Comparison of ENCODE assay signal across 23 cellular contexts in genomic region chr1:244614879-244615278, GRCh38. TPM values are rescaled to one million over a fixed set of nuclear protein-coding genes. Genes with fewer than 3 reads are reported as not detected.
A peak's percentile ranks its signal among the peaks of the same experiment; 100 is the strongest.
DNase-seq lines count a peak whose midpoint lies in the region; ATAC-seq and TF ChIP-seq lines count a peak whose summit lies in the region.
"Had no signal": no experiment of that assay in that cellular context is flagged by ENCODE, and none has a peak within 500 bp of the region (broad histone marks: within the 10 kb centered on the region; RNA-seq: fewer than 3 reads in every experiment).

No MANE protein-coding gene starts in this region.

- intact Hi-C loops in naive thymus-derived CD4-positive, alpha-beta T cell (cut with micrococcal nuclease): no loop called here
- intact Hi-C loops in left lung (cut with DNase I): no loop called here

- H4K20me1 ChIP-seq in neural progenitor cell (ENCODE audit: low read depth): no peaks in the 10 kb centered on the region

- CTCF ChIA-PET in WTC11 (lab: Charles Lee): interaction anchor here (1.0 to 1.6 kb wide), 3 partner anchors 11 to 182 kb away, joined by 3 to 9 read pairs (median 4); no protein-coding TSS in a partner anchor
- CTCF ChIA-PET in naive thymus-derived CD4-positive, alpha-beta T cell (lab: Charles Lee): interaction anchor here (0.6 kb wide), 1 partner anchor 187 kb away, joined by 3 read pairs; no protein-coding TSS in a partner anchor

- TF ChIP-seq CTCF in AG10803 (conservative IDR thresholded peaks at IDR 0.05; ENCODE audit: low read length): no peak
- no peak for TF ChIP-seq CTCF in WTC11 (IDR thresholded peaks at IDR 0.05)
- TF ChIP-seq CTCF in neural progenitor cell (IDR thresholded peaks at IDR 0.05): no peak
- TF ChIP-seq CTCF in left lung (IDR thresholded peaks at IDR 0.05): no peak

- H3K4me1 Mint-ChIP-seq in WTC11: peaks cover 17% of the 10 kb centered on the region
- H3K4me1 Mint-ChIP-seq in neural progenitor cell: peaks cover 16% of the 10 kb centered on the region
- no peaks in the 10 kb centered on the region for H3K4me1 Mint-ChIP-seq in naive thymus-derived CD4-positive, alpha-beta T cell

- H3K4me3 Mint-ChIP-seq in WTC11 (no peak overlapping the region), neural progenitor cell (no peak overlapping the region)
- no peak overlapping the region for H3K4me3 Mint-ChIP-seq in naive thymus-derived CD4-positive, alpha-beta T cell

- H3K9ac ChIP-seq in iPS-18a (ENCODE audit: low read length) (no peak overlapping the region), neural progenitor cell (no peak overlapping the region)
- H3K9ac ChIP-seq: GM23248 had no signal

- H3K9me3 ChIP-seq in iPS-18a (ENCODE audit: control insufficient read depth, low read depth, low read length): no peaks in the 10 kb centered on the region
- H3K9me3 ChIP-seq in neural progenitor cell (ENCODE audit: low read depth): no peaks in the 10 kb centered on the region
- no peaks in the 10 kb centered on the region for H3K9me3 ChIP-seq in naive thymus-derived CD4-positive, alpha-beta T cell (ENCODE audit: control insufficient read depth in 2 of 3, low read length in 3 of 3)
- H3K9me3 ChIP-seq in left lung: no peaks in the 10 kb centered on the region
- H3K9me3 ChIP-seq: MG63, Peyer's patch had no signal

- DNase-seq in AG10803 (ENCODE audit: low read depth) (peak; percentile 12), WTC11 (ENCODE audit: low spot score) (no peak), neural progenitor cell (ENCODE audit: low spot score) (peak; percentile 17), left lung (no peak), H7 (no peak)
- no peak for DNase-seq in naive thymus-derived CD4-positive, alpha-beta T cell
- DNase-seq: 8988T, ACHN, DMS153, DND-41, IMR-90, KG1, NCI-H1694, NCI-H2171, NCI-H226, NCI-H510A, Peyer's patch, SHP77 treated with DMSO at 0.1 percent for 48 hours had no signal

- H3K27ac ChIP-seq in iPS-18a (ENCODE audit: low read length) (no peak overlapping the region), neural progenitor cell (no peak overlapping the region), left lung (peak overlapping the region in 1 of 2 donors; percentile 58)
- no peak overlapping the region for H3K27ac ChIP-seq in naive thymus-derived CD4-positive, alpha-beta T cell (ENCODE audit: low read depth, low read length)
- H3K27ac ChIP-seq: GM23248, Peyer's patch had no signal

- H3F3A ChIP-seq in neural progenitor cell (ENCODE audit: low read depth): no peaks in the 10 kb centered on the region

- peaks cover 9% of the 10 kb centered on the region for H3K4me1 ChIP-seq in iPS-18a (ENCODE audit: control insufficient read depth, low read depth, low read length)
- peaks cover 7% of the 10 kb centered on the region for H3K4me1 ChIP-seq in neural progenitor cell
- no peaks in the 10 kb centered on the region for H3K4me1 ChIP-seq in naive thymus-derived CD4-positive, alpha-beta T cell (ENCODE audit: control insufficient read depth in 2 of 2, insufficient read depth in 2 of 2, low read length in 2 of 2)
- H3K4me1 ChIP-seq in left lung: no peaks in the 10 kb centered on the region
- H3K4me1 ChIP-seq: Peyer's patch had no signal

- H3K4me2 ChIP-seq in neural progenitor cell: no peak overlapping the region

- H3K27me3 ChIP-seq in iPS-18a (ENCODE audit: control insufficient read depth, insufficient read depth, low read length) (no peaks in the 10 kb centered on the region), neural progenitor cell (no peaks in the 10 kb centered on the region), left lung (no peaks in the 10 kb centered on the region), H7 (ENCODE audit: control insufficient read depth, insufficient read depth, low read length) (no peaks in the 10 kb centered on the region)
- no peaks in the 10 kb centered on the region for H3K27me3 ChIP-seq in naive thymus-derived CD4-positive, alpha-beta T cell (ENCODE audit: control insufficient read depth in 2 of 2, insufficient read depth in 2 of 2, low read length in 2 of 2)
- H3K27me3 ChIP-seq: MG63, Peyer's patch had no signal

- no peaks in the 10 kb centered on the region for H3K27me3 Mint-ChIP-seq in WTC11 (ENCODE audit: low read depth)
- H3K27me3 Mint-ChIP-seq in neural progenitor cell (ENCODE audit: insufficient read depth, low read depth): peaks cover 2% of the 10 kb centered on the region
- H3K27me3 Mint-ChIP-seq in naive thymus-derived CD4-positive, alpha-beta T cell: peaks cover 0 to 3% (median 0%) of the 10 kb centered on the region in 5 donors

- H3K79me2 ChIP-seq in neural progenitor cell (ENCODE audit: low read depth): no peaks in the 10 kb centered on the region

- no peak overlapping the region for H3K4me3 ChIP-seq in AG10803 (ENCODE audit: low read length)
- H3K4me3 ChIP-seq in iPS-18a (ENCODE audit: low read length): peak overlapping the region; percentile 2
- no peak overlapping the region for H3K4me3 ChIP-seq in neural progenitor cell
- no peak overlapping the region for H3K4me3 ChIP-seq in naive thymus-derived CD4-positive, alpha-beta T cell (ENCODE audit: low read length)
- H3K4me3 ChIP-seq in left lung: no peak overlapping the region
- H3K4me3 ChIP-seq in H7 (ENCODE audit: insufficient read depth, low read depth, low read length): no peak overlapping the region
- H3K4me3 ChIP-seq: GM23248, MG63, Peyer's patch had no signal

- POLR2A ChIA-PET in WTC11 (lab: Charles Lee): no interaction called here
- POLR2A ChIA-PET in naive thymus-derived CD4-positive, alpha-beta T cell (lab: Charles Lee): no interaction called here

- H3K36me3 Mint-ChIP-seq in WTC11 (peaks cover 3% of the 10 kb centered on the region; the same call in 1 of the 2 replicates), neural progenitor cell (peaks cover 1% of the 10 kb centered on the region)
- H3K36me3 Mint-ChIP-seq in naive thymus-derived CD4-positive, alpha-beta T cell: no peaks in the 10 kb centered on the region

- H3K9me3 Mint-ChIP-seq in WTC11 (peaks cover 5% of the 10 kb centered on the region), neural progenitor cell (peaks cover 4% of the 10 kb centered on the region)
- peaks cover 0 to 3% (median 0%) of the 10 kb centered on the region in 11 donors for H3K9me3 Mint-ChIP-seq in naive thymus-derived CD4-positive, alpha-beta T cell

- H3K36me3 ChIP-seq in iPS-18a (ENCODE audit: control insufficient read depth, low read depth, low read length): no peaks in the 10 kb centered on the region
- H3K36me3 ChIP-seq in neural progenitor cell: no peaks in the 10 kb centered on the region
- H3K36me3 ChIP-seq in naive thymus-derived CD4-positive, alpha-beta T cell (ENCODE audit: control insufficient read depth in 2 of 3, insufficient read depth in 3 of 3, low read length in 3 of 3): no peaks in the 10 kb centered on the region
- H3K36me3 ChIP-seq in left lung: no peaks in the 10 kb centered on the region
- no peaks in the 10 kb centered on the region for H3K36me3 ChIP-seq in H7 (replicated peaks; ENCODE audit: control insufficient read depth, insufficient read depth, low read length)
- H3K36me3 ChIP-seq: MG63, Peyer's patch had no signal

- H3K27ac Mint-ChIP-seq in WTC11: no peak overlapping the region
- H3K27ac Mint-ChIP-seq in neural progenitor cell: no peak overlapping the region
- no peak overlapping the region for H3K27ac Mint-ChIP-seq in naive thymus-derived CD4-positive, alpha-beta T cell

- peak; percentile 53; the same call in 1 of the 2 replicates for ATAC-seq in WTC11
- ATAC-seq in naive thymus-derived CD4-positive, alpha-beta T cell: no peak
- no peak for ATAC-seq in left lung
- ATAC-seq in GM19467 (IDR thresholded peaks at IDR 0.05; ENCODE audit: unreplicated experiment): no peak
- ATAC-seq: HCT116 had no signal

- no peak overlapping the region for H2AFZ ChIP-seq in neural progenitor cell (replicated peaks)
- H2AFZ ChIP-seq: GM23248 had no signal

TF ChIP-seq in WTC11, 78 proteins besides CTCF, POLR2A, EP300 and RAD21 (continues in another document):
- TF ChIP-seq SMAD3 (CRISPR knock-in tag; IDR thresholded peaks at IDR 0.05; ENCODE audit: borderline replicate concordance) (no peak), ZNF281 (CRISPR knock-in tag; IDR thresholded peaks at IDR 0.05) (no peak), PRRX2 (CRISPR knock-in tag; IDR thresholded peaks at IDR 0.05) (no peak), ZNF317 (CRISPR knock-in tag; IDR thresholded peaks at IDR 0.05; ENCODE audit: borderline replicate concordance, low read depth) (no peak), JAZF1 (CRISPR knock-in tag; IDR thresholded peaks at IDR 0.05) (no peak), TEAD1 (CRISPR knock-in tag; IDR thresholded peaks at IDR 0.05) (no peak)

RNA-seq across cellular contexts. Expression of gene DESI2, which starts 38.0 kb away (rescaled TPM):
- total RNA-seq in WTC11 (2021) (76.1 to 108 TPM (median 76.4 TPM) in 3 replicates), neural progenitor cell (ENCODE audit: low replicate concordance) (79.1 and 110 TPM in 2 replicates), left lung (10 to 100 TPM; 48.3 to 50.7 TPM)
- total RNA-seq in naive thymus-derived CD4-positive, alpha-beta T cell: 10 to 100 TPM; 13.0 to 23.4 (median 17.6) TPM
- polyA plus RNA-seq in naive thymus-derived CD4-positive, alpha-beta T cell: 10 to 100 TPM in 1 of 2 donors, 1 to 10 TPM in 1; 10.0 to 12.3 TPM
- 132 and 149 TPM in 2 replicates for total RNA-seq in H7 (2014; rRNA removed; shearing (Covaris generic))

Comparison
In these comparisons a context has a peak if more than half of its experiments do, and no peak if none do; other contexts are left out.
1. DNase-seq: peak in AG10803 (single experiment) and neural progenitor cell (single experiment); none in WTC11 (single experiment), naive thymus-derived CD4-positive, alpha-beta T cell (0 of 9), left lung (0 of 2) and H7 (single experiment).